14 cellular contexts compared by ENCODE assay signal in genomic region chr7:74022507-74022906, GRCh38. TPM values are rescaled to one million over a fixed set of nuclear protein-coding genes. Genes with fewer than 3 reads are reported as not detected.
"Had no signal": no experiment of that assay in that cellular context is flagged by ENCODE, and none has a peak within 500 bp of the region (broad histone marks: within the 10 kb centered on the region; RNA-seq: fewer than 3 reads in every experiment).

No MANE protein-coding gene starts in this region.

- H3K9me3 ChIP-seq: right atrium auricular region, upper lobe of left lung had no signal

- ATAC-seq: natural killer cell treated with Interleukin-12 subunit alpha and Interleukin-12 subunit beta and Interleukin-15 and Interleukin-18, amount 100 ng/mL, for 72 hours; T-cell had no signal

- H3K36me3 ChIP-seq: right atrium auricular region, upper lobe of left lung had no signal

- H3K27ac ChIP-seq: hepatocyte, VCaP had no signal

- DNase-seq: activated CD4-positive, alpha-beta T cell treated with anti-CD3 and anti-CD28 coated beads, Interleukin-2, amount 50 U/mL, for 48 hours; activated T-cell treated with anti-CD3 and anti-CD28 coated beads, Interleukin-2, amount 50 U/mL, for 1 hour; central memory CD4-positive, alpha-beta T cell; effector CD8-positive, alpha-beta T cell; occipital lobe; stimulated activated CD4-positive, alpha-beta T cell treated with anti-CD3 and anti-CD28 coated beads, Interleukin-4, amount 100 ng/mL, for 24 hours; stimulated activated naive CD4-positive, alpha-beta T cell; T-cell had no signal

- H2AFZ ChIP-seq: hepatocyte had no signal

- H3K27me3 ChIP-seq: right atrium auricular region had no signal

- H3K4me3 ChIP-seq: hepatocyte, right atrium auricular region, upper lobe of left lung had no signal

RNA-seq across cellular contexts. Expression of gene ELN, which starts 5.5 kb away (rescaled TPM):
- total RNA-seq: activated T-helper 2 cell treated with anti-CD3 and anti-CD28 coated beads, Interferon-gamma antibody, Interleukin-2, Interleukin-4, amounts not matched to agents 10 μg/mL and 5 μg/mL and 100 μg/mL, durations not matched to agents 14 hours and 24 hours and 36 hours had no signal
